Comparison of ENCODE assay signal across 16 cellular contexts in the genomic region with DNA sequence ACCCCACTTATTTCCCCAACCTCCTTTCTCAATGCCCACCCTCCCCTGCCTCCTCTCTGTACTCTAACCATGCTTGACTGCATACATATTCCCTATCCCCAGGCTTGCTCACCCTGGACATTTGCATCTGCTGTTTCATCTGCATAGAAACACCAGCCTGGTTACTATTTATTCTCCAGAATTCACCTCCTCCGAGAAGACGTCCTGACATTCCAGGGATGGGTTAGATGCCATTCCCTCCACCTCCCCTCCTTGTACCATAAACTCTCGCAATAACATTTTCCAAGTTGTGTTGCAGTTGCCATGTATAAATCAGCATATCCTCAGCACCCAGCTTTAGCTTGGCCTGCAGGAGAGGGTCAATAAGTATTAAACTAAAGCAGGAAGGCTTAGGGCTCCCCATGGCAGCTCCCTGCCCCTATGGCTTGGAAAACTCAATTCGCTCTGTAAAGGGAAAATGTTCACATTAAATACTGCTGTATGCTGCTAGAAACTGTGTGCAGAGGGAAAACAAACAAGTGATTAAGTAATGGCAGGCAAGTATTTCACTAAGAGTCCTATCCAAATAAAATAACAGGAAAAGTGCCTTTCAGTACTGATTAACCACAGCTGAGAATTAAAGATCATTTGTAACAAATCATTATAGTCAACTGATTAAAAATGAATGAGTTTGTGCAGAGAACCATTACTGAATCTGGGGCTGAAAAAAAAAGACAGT.
DNase-seq lines count a peak whose midpoint lies in the region; ATAC-seq and TF ChIP-seq lines count a peak whose summit lies in the region.
"Had no signal": no experiment of that assay in that cellular context is flagged by ENCODE, and none has a peak within 500 bp of the region (broad histone marks: within the 10 kb centered on the region; RNA-seq: fewer than 3 reads in every experiment).

No MANE protein-coding gene starts in this region.

- H3K4me3 ChIP-seq in HEK293 (ENCODE audit: low read depth, low read length) (no peak overlapping the region), body of pancreas (no peak overlapping the region), left lung (no peak overlapping the region)
- H3K4me3 ChIP-seq: Peyer's patch had no signal

- no peak overlapping the region for H3K27ac Mint-ChIP-seq in activated T-helper 17 cell treated with anti-CD3 and anti-CD28 coated beads, Interleukin-2, amount 50 U/mL, for 72 hours
- H3K27ac Mint-ChIP-seq: CD8-positive, alpha-beta T cell had no signal

- H3K9me3 Mint-ChIP-seq in activated T-helper 17 cell treated with anti-CD3 and anti-CD28 coated beads, Interleukin-2, amount 50 U/mL, for 72 hours = peaks cover 5% of the 10 kb centered on the region
- H3K9me3 Mint-ChIP-seq: CD8-positive, alpha-beta T cell had no signal

- no peaks in the 10 kb centered on the region for H3K27me3 ChIP-seq in body of pancreas
- H3K27me3 ChIP-seq in left lung = no peaks in the 10 kb centered on the region
- H3K27me3 ChIP-seq: BE2C, Peyer's patch had no signal

- H3K36me3 Mint-ChIP-seq in activated T-helper 17 cell treated with anti-CD3 and anti-CD28 coated beads, Interleukin-2, amount 50 U/mL, for 72 hours (ENCODE audit: low read depth) = no peaks in the 10 kb centered on the region
- H3K36me3 Mint-ChIP-seq: CD8-positive, alpha-beta T cell had no signal

- H3K4me1 Mint-ChIP-seq in activated T-helper 17 cell treated with anti-CD3 and anti-CD28 coated beads, Interleukin-2, amount 50 U/mL, for 72 hours = no peaks in the 10 kb centered on the region

- no peak for TF ChIP-seq POLR2A in body of pancreas (IDR thresholded peaks at IDR 0.05)

- POLR2A ChIA-PET in HEK293 (lab: Yijun Ruan, JAX) = no interaction called here

- WGBS in body of pancreas, 2 donors = 34 to 52% methylated on average over 4 of the region's 4 CpGs

- ATAC-seq in body of pancreas = peak; percentile 55
- ATAC-seq in left lung = peak; percentile 80
- no peak for ATAC-seq in activated T-helper 17 cell treated with anti-CD3 and anti-CD28 coated beads, Interleukin-2, amount 50 U/mL, for 72 hours (replicated peaks)
- ATAC-seq: CD8-positive, alpha-beta T cell had no signal

- DNase-seq in body of pancreas (no peak), left lung (no peak), renal cortical epithelial cell (ENCODE audit: low read depth) (peak; percentile 77), NCI-H1417 treated with DMSO at 0.1 percent for 48 hours (lab: John Stamatoyannopoulos, UW) (no peak), DMS 273 (lab: John Stamatoyannopoulos, UW; ENCODE audit: unreplicated experiment) (no peak)
- DNase-seq: BE2C; CD8-positive, alpha-beta T cell; IMR-90; NCI-H1436; NCI-H345; NCI-H774; Peyer's patch; Right ventricle myocardium superior; SK-N-SH had no signal

- TF ChIP-seq CTCF in HEK293 (tag by site-specific recombination; IDR thresholded peaks at IDR 0.05) = no peak
- TF ChIP-seq CTCF in body of pancreas (IDR thresholded peaks at IDR 0.05) = no peak
- no peak for TF ChIP-seq CTCF in left lung (IDR thresholded peaks at IDR 0.05)

- intact Hi-C loops in body of pancreas (cut with DNase I) (no loop called here), left lung (cut with DNase I) (no loop called here)

- H3K36me3 ChIP-seq in HEK293 (ENCODE audit: control insufficient read depth in 2 of 2, insufficient read depth in 1 of 2, low read length in 2 of 2) = no peaks in the 10 kb centered on the region
- no peaks in the 10 kb centered on the region for H3K36me3 ChIP-seq in body of pancreas (replicated peaks in 1 of 2; ENCODE audit: insufficient read depth in 1 of 2, low read depth in 2 of 2)
- H3K36me3 ChIP-seq in left lung = no peaks in the 10 kb centered on the region
- H3K36me3 ChIP-seq: BE2C, Peyer's patch had no signal

- no peak overlapping the region for H3K4me3 Mint-ChIP-seq in activated T-helper 17 cell treated with anti-CD3 and anti-CD28 coated beads, Interleukin-2, amount 50 U/mL, for 72 hours
- H3K4me3 Mint-ChIP-seq: CD8-positive, alpha-beta T cell had no signal

- H3K4me1 ChIP-seq in HEK293 (ENCODE audit: control insufficient read depth, insufficient read depth, low read length) (no peaks in the 10 kb centered on the region; the same call in 1 of the 2 replicates), body of pancreas (peaks cover 20% of the 10 kb centered on the region), left lung (no peaks in the 10 kb centered on the region)
- H3K4me1 ChIP-seq: BE2C, Peyer's patch had no signal

- H3K27ac ChIP-seq in HEK293 (ENCODE audit: extremely low read depth, low read depth, low read length) (no peak overlapping the region), body of pancreas (peak overlapping the region in 1 of 4 donors; percentile 2), left lung (no peak overlapping the region)
- H3K27ac ChIP-seq: Peyer's patch had no signal

- H3K27me3 Mint-ChIP-seq in activated T-helper 17 cell treated with anti-CD3 and anti-CD28 coated beads, Interleukin-2, amount 50 U/mL, for 72 hours = peaks cover 34% of the 10 kb centered on the region

- no peaks in the 10 kb centered on the region for H3K9me3 ChIP-seq in HEK293 (ENCODE audit: control insufficient read depth, insufficient read depth, low read depth, low read length)
- H3K9me3 ChIP-seq in body of pancreas = no peaks in the 10 kb centered on the region
- H3K9me3 ChIP-seq in left lung = no peaks in the 10 kb centered on the region
- H3K9me3 ChIP-seq: BE2C, Peyer's patch, SK-N-SH had no signal

- CTCF ChIA-PET in HEK293 (lab: Yijun Ruan, JAX) = interaction anchor here (0.7 kb wide), 1 partner anchor 21 kb away, joined by 3 read pairs; no protein-coding TSS in a partner anchor

TF ChIP-seq in HEK293, 187 proteins besides CTCF, POLR2A, EP300 and RAD21:
- TF ChIP-seq, protein P1, sequence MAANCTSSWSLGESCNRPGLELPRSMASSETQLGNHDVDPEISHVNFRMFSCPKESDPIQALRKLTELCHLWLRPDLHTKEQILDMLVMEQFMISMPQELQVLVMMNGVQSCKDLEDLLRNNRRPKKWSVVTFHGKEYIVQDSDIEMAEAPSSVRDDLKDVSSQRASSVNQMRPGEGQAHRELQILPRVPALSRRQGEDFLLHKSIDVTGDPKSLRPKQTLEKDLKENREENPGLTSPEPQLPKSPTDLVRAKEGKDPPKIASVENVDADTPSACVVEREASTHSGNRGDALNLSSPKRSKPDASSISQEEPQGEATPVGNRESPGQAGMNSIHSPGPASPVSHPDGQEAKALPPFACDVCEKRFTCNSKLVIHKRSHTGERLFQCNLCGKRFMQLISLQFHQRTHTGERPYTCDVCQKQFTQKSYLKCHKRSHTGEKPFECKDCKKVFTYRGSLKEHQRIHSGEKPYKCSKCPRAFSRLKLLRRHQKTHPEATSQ (tag by site-specific recombination; IDR thresholded peaks at IDR 0.05) = no peak
- peak; percentile 32 for TF ChIP-seq ZNF341 (tag by site-specific recombination; IDR thresholded peaks at IDR 0.05; ENCODE audit: low read depth)
